6 cellular contexts compared by ENCODE assay signal in the genomic region with DNA sequence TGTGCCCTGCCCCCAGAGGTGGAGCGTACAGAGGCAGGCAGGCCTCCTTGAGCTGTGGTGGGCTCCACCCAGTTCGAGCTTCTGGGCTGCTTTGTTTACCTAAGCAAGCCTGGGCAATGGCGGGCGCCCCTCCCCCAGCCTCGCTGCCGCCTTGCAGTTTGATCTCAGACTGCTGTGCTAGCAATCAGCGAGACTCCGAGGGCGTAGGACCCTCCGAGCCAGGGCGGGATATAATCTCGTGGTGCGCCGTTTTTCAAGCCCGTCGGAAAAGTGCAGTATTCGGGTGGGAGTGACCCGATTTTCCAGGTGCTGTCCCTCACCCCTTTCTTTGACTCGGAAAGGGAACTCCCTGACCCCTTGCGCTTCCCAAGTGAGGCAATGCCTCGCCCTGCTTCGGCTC. TPM values are rescaled to one million over a fixed set of nuclear protein-coding genes. Genes with fewer than 3 reads are reported as not detected.
DNase-seq lines count a peak whose midpoint lies in the region; ATAC-seq, FAIRE-seq and TF ChIP-seq lines count a peak whose summit lies in the region.
"Not testable (repeated sequence)": the region's sequence is repeated elsewhere in the genome, so short reads cannot be mapped to it uniquely, and the experiment has no call there.

No MANE protein-coding gene starts in this region.

- not testable (repeated sequence) for H4K20me1 ChIP-seq in PC-3 (ENCODE audit: low read length)

- H3K27me3 Mint-ChIP-seq in WTC11 (ENCODE audit: low read depth) = not testable (repeated sequence)

- intact Hi-C loops in PC-3 (cut with micrococcal nuclease); kidney (cut with DNase I): not testable (repeated sequence)

- H3K79me2 ChIP-seq in PC-3 (ENCODE audit: low read length) = not testable (repeated sequence)

- H2AFZ ChIP-seq in PC-3 (ENCODE audit: low read length) = not testable (repeated sequence)

- TF ChIP-seq CTCF in PC-3 (conservative IDR thresholded peaks at IDR 0.05; ENCODE audit: low read depth, low read length); WTC11 (IDR thresholded peaks at IDR 0.05); kidney (IDR thresholded peaks at IDR 0.05; ENCODE audit: borderline replicate concordance, extremely low read depth, insufficient read depth): not testable (repeated sequence)

- not testable (repeated sequence) for H3K27me3 ChIP-seq in PC-3 (ENCODE audit: low read length)

- DNase-seq in NCI-H1417 (lab: John Stamatoyannopoulos, UW) (peak in 2 of 3 experiments; percentile 31 to 57), NCI-H69 (lab: John Stamatoyannopoulos, UW) (peak; percentile 36), WTC11 (ENCODE audit: low spot score) (peak; percentile 13), kidney (peak; percentile 28)
- not testable (repeated sequence) for DNase-seq in PC-3

- CTCF ChIA-PET in PC-3 (lab: Charles Lee); WTC11 (lab: Charles Lee): not testable (repeated sequence)

- FAIRE-seq in kidney (lab: Jason Lieb, UNC) = not testable (repeated sequence)

- ATAC-seq in PC-3, WTC11: not testable (repeated sequence)

- not testable (repeated sequence) for H3K9me2 ChIP-seq in PC-3 (replicated peaks; ENCODE audit: low read length)

- not testable (repeated sequence) for H3K9me3 ChIP-seq in ES-I3 (ENCODE audit: control insufficient read depth, insufficient read depth, low read length); PC-3 (ENCODE audit: low read length); kidney (ENCODE audit: control insufficient read depth in 1 of 2, low read length in 2 of 2)

- not testable (repeated sequence) for H3K36me3 Mint-ChIP-seq in WTC11

- H3K9ac ChIP-seq in ES-I3 (ENCODE audit: low read depth, low read length) (peak overlapping the region; percentile 46; the same call in 1 of the 2 replicates), PC-3 (ENCODE audit: low read length) (peak overlapping the region; percentile 65)
- not testable (repeated sequence) for H3K9ac ChIP-seq in kidney (ENCODE audit: low read length in 2 of 2)

- H3F3A ChIP-seq in PC-3 (ENCODE audit: low read length, unreplicated experiment) = not testable (repeated sequence)

- H3K4me1 Mint-ChIP-seq in WTC11 = peaks cover 14% of the 10 kb centered on the region

- H3K27ac ChIP-seq in PC-3 (ENCODE audit: low read length); kidney (ENCODE audit: low read depth in 2 of 2, low read length in 2 of 2): not testable (repeated sequence)

- H3K4me1 ChIP-seq in ES-I3 (ENCODE audit: insufficient read depth, low read length); kidney (ENCODE audit: control insufficient read depth in 1 of 2, insufficient read depth in 1 of 2, low read depth in 1 of 2, low read length in 2 of 2): not testable (repeated sequence)
- H3K4me1 ChIP-seq in PC-3 (ENCODE audit: insufficient read depth, low read length) = peaks cover 10% of the 10 kb centered on the region; the same call in 1 of the 2 replicates

- BruUV-seq in PC-3 (replicated peaks; lab: Mats Ljungman, UMichigan) = TSS peak; percentile 43

- peak overlapping the region; percentile 75; the same call in 1 of the 2 replicates for H3K4me3 ChIP-seq in PC-3 (ENCODE audit: low read length)
- not testable (repeated sequence) for H3K4me3 ChIP-seq in kidney (ENCODE audit: low read length in 2 of 2)

- not testable (repeated sequence) for H3K9me3 Mint-ChIP-seq in WTC11

- not testable (repeated sequence) for H3K4me2 ChIP-seq in PC-3 (ENCODE audit: low read length)

- POLR2A ChIA-PET in PC-3 (lab: Charles Lee; ENCODE audit: unreplicated experiment); WTC11 (lab: Charles Lee): not testable (repeated sequence)

- H3K4me3 Mint-ChIP-seq in WTC11 = peak overlapping the region; percentile 61

- H3K27ac Mint-ChIP-seq in WTC11 = not testable (repeated sequence)

- H3K36me3 ChIP-seq in ES-I3 (ENCODE audit: insufficient read depth, low read length); PC-3 (ENCODE audit: low read depth, low read length); kidney (ENCODE audit: control insufficient read depth in 1 of 2, insufficient read depth in 2 of 2, low read length in 2 of 2): not testable (repeated sequence)

RNA-seq across cellular contexts. Expression of a gene that starts 7.6 kb away (rescaled TPM):
- total RNA-seq in PC-3 (2014; rRNA removed) = 2.2 and 2.4 TPM in 2 replicates
- total RNA-seq in WTC11 (2021) = 3.1 to 5.1 TPM (median 3.2 TPM) in 3 replicates
- total RNA-seq in kidney = 6.8 TPM
- polyA plus RNA-seq in kidney (ENCODE audit: insufficient read depth, low read depth, low replicate concordance) = 3.6 TPM
